In genomic region chr9:131478421-131478868, GRCh38 we compare ENCODE assay signal across 8 cellular contexts. TPM values are rescaled to one million over a fixed set of nuclear protein-coding genes. Genes with fewer than 3 reads are reported as not detected.
DNase-seq lines count a peak whose midpoint lies in the region; ATAC-seq and TF ChIP-seq lines count a peak whose summit lies in the region.

No MANE protein-coding gene starts in this region.

- peak; percentile 69 for DNase-seq in DMS 273 (lab: John Stamatoyannopoulos, UW; ENCODE audit: unreplicated experiment)
- DNase-seq in DMS 273 treated with DMSO at 0.1 percent for 48 hours (lab: John Stamatoyannopoulos, UW), result no peak
- DNase-seq in OCI-LY7 (ENCODE audit: low spot score), result peak; percentile 74
- DNase-seq in activated T-helper 9 cell treated with anti-CD3 and anti-CD28 coated beads, Interleukin-2, amount 50 U/mL, for 16 hours (ENCODE audit: low read depth), result peak; percentile 41
- DNase-seq in cardiac septum (ENCODE audit: low spot score), result peak; percentile 75
- peak; percentile 26 to 40 (median 32) for DNase-seq in stimulated activated CD4-positive, alpha-beta T cell treated with anti-CD3 and anti-CD28 coated beads, Interleukin-1b, Interleukin-23, amount 100 ng/mL, for 24 hours (ENCODE audit: low read depth in 4 of 4, low spot score in 1 of 4)
- no peak for DNase-seq in HK-2 (ENCODE audit: unreplicated experiment)

- H3K4me1 ChIP-seq in OCI-LY7 (ENCODE audit: insufficient read depth, low read length, poor library complexity, severe bottlenecking), result no peaks in the 10 kb centered on the region

- no peak overlapping the region for H2AFZ ChIP-seq in OCI-LY7 (ENCODE audit: low read length)

- H3K36me3 ChIP-seq in OCI-LY7 (ENCODE audit: insufficient read depth, low read length), result peaks cover 97% of the 10 kb centered on the region

- BruUV-seq in OCI-LY7 (replicated peaks; lab: Mats Ljungman, UMichigan), result no TSS peak

- no peak for ATAC-seq in HG03159 (IDR thresholded peaks at IDR 0.05; ENCODE audit: unreplicated experiment)

- no peak overlapping the region for H3K4me3 ChIP-seq in OCI-LY7 (ENCODE audit: low read depth, low read length, poor library complexity, severe bottlenecking)

- POLR2A ChIA-PET in OCI-LY7 (lab: Charles Lee), result no interaction called here

- no peak overlapping the region for H3K4me2 ChIP-seq in OCI-LY7 (ENCODE audit: low read length)

- no peaks in the 10 kb centered on the region for H3K79me2 ChIP-seq in OCI-LY7 (ENCODE audit: insufficient read depth, low read depth, low read length)

- no peaks in the 10 kb centered on the region for H3K9me2 ChIP-seq in OCI-LY7 (ENCODE audit: insufficient read depth, low read length)

- no peak overlapping the region for H3K27ac ChIP-seq in OCI-LY7 (ENCODE audit: low read depth, low read length, poor library complexity, severe bottlenecking)

- no peaks in the 10 kb centered on the region for H3K9me3 ChIP-seq in OCI-LY7 (ENCODE audit: low read length)

- no peaks in the 10 kb centered on the region for H4K20me1 ChIP-seq in OCI-LY7 (ENCODE audit: insufficient read depth, low read length)

- intact Hi-C loops in OCI-LY7 (cut with micrococcal nuclease; ENCODE audit: unreplicated experiment), result loop anchor here (1.0 to 2.0 kb wide), 3 partner anchors 84 to 128 kb away; partner anchors contain the start of gene PRRC2B
- intact Hi-C loops in cardiac septum (cut with DNase I), result loop anchor here (5.0 kb wide), 2 partner anchors 86 to 126 kb away; partner anchors contain the start of gene PRRC2B

- TF ChIP-seq CTCF in OCI-LY7 (conservative IDR thresholded peaks at IDR 0.05; ENCODE audit: low read length), result peak; percentile 86

- CTCF ChIA-PET in OCI-LY7 (lab: Charles Lee; ENCODE audit: unreplicated experiment), result no interaction called here

RNA-seq across cellular contexts. Expression of gene POMT1, which starts 24.3 kb away (rescaled TPM):
- total RNA-seq in OCI-LY7 (2014; rRNA removed; shearing (Covaris generic)), result 2.2 and 4.7 TPM in 2 replicates
- 27.1 and 27.7 TPM in 2 replicates for total RNA-seq in OCI-LY7 (2022)
- total RNA-seq in cardiac septum, result 24.6 TPM

RNA-seq across cellular contexts. Expression of gene UCK1, which starts 52.6 kb away (rescaled TPM):
- 29.0 and 32.9 TPM in 2 replicates for total RNA-seq in OCI-LY7 (2014; rRNA removed; shearing (Covaris generic))
- total RNA-seq in OCI-LY7 (2022), result 25.9 and 29.8 TPM in 2 replicates
- 23.9 TPM for total RNA-seq in cardiac septum

Comparison
In these comparisons a context has a peak if more than half of its experiments do, and no peak if none do; other contexts are left out.
1. DNase-seq: peak in DMS 273 (single experiment), OCI-LY7 (single experiment), activated T-helper 9 cell treated with anti-CD3 and anti-CD28 coated beads, Interleukin-2, amount 50 U/mL, for 16 hours (single experiment), cardiac septum (single experiment) and stimulated activated CD4-positive, alpha-beta T cell treated with anti-CD3 and anti-CD28 coated beads, Interleukin-1b, Interleukin-23, amount 100 ng/mL, for 24 hours (4 of 4); none in DMS 273 treated with DMSO at 0.1 percent for 48 hours (single experiment) and HK-2 (single experiment).